In the genomic region with DNA sequence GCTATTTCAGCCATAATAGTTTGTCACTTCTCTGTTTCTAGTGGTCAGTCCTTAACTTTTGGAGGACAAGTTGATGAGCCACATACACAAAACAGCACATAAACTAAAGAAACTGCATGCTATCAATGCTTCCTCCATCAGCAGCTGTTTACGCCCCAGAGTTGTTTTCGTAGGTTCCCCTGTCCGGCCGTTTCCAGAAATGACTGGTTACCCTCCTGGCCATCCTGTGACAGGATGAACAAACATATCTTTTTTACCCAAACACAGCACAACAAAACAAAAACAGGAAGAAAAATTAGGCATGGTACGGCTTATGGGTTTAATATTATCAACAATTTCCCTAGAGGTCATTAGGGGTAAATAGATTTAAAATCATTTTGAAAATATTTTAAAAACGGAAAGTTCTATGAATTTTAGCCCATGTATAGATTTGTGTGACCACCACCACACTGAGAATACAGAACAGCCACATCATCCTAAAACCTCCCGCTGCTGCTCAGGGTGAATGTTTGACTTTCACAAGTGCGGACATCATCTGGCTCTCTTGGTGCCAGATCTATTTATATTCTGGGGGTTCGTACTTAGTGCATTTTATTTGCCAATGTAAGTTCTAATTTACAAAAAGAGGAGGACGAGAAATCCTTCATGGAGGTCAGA, we compare ENCODE assay signal across 10 cellular contexts.
DNase-seq lines count a peak whose midpoint lies in the region; ATAC-seq and TF ChIP-seq lines count a peak whose summit lies in the region.
"Had no signal": no experiment of that assay in that cellular context is flagged by ENCODE, and none has a peak within 500 bp of the region (broad histone marks: within the 10 kb centered on the region; RNA-seq: fewer than 3 reads in every experiment).

No MANE protein-coding gene starts in this region.

- TF ChIP-seq RAD21 in SK-N-SH (IDR thresholded peaks at IDR 0.05; ENCODE audit: low read length) = no peak

- intact Hi-C loops in esophagus muscularis mucosa (cut with DNase I) = loop anchor here (10.0 kb wide), 1 partner anchor 72 kb away; the partner anchor contains the start of gene HIPK2
- intact Hi-C loops in tibial artery (cut with DNase I; ENCODE audit: low total_unique reads) = no loop called here

- POLR2A ChIA-PET in SK-N-SH (lab: Yijun Ruan, JAX) = no interaction called here

- no peaks in the 10 kb centered on the region for H3K27me3 Mint-ChIP-seq in activated T-cell treated with anti-CD3 and anti-CD28 coated beads, Interleukin-2, amount 50 U/mL, for 72 hours (ENCODE audit: low read depth)
- H3K27me3 Mint-ChIP-seq: central memory CD8-positive, alpha-beta T cell had no signal

- no peak overlapping the region for H3K27ac Mint-ChIP-seq in activated T-cell treated with anti-CD3 and anti-CD28 coated beads, Interleukin-2, amount 50 U/mL, for 72 hours

- TF ChIP-seq CTCF in SK-N-SH (IDR thresholded peaks at IDR 0.05) = no peak
- TF ChIP-seq CTCF in esophagus muscularis mucosa (IDR thresholded peaks at IDR 0.05) = no peak
- TF ChIP-seq CTCF in tibial artery (IDR thresholded peaks at IDR 0.05) = no peak

- H3K9me3 Mint-ChIP-seq in activated T-cell treated with anti-CD3 and anti-CD28 coated beads, Interleukin-2, amount 50 U/mL, for 72 hours = no peaks in the 10 kb centered on the region
- H3K9me3 Mint-ChIP-seq: central memory CD8-positive, alpha-beta T cell had no signal

- H3K4me2 ChIP-seq in SK-N-SH = no peak overlapping the region
- H3K4me2 ChIP-seq: A549 had no signal

- H3K9ac ChIP-seq in SK-N-SH = no peak overlapping the region

- DNase-seq in SK-N-SH (no peak), esophagus muscularis mucosa (ENCODE audit: extremely low spot score) (no peak), tibial artery (peak in 1 of 2 donors; percentile 60), hippocampal formation (lab: John Stamatoyannopoulos, UW) (no peak), activated T-cell treated with anti-CD3 and anti-CD28 coated beads for 4 hours (no peak)
- DNase-seq in activated T-cell treated with anti-CD3 and anti-CD28 coated beads, Interleukin-2, amount 50 U/mL, for 72 hours = no peak

- H2AFZ ChIP-seq in SK-N-SH (ENCODE audit: low read depth) = no peak overlapping the region

- H3K4me3 ChIP-seq in SK-N-SH (ENCODE audit: low read depth in 2 of 2, low read length in 1 of 2) (no peak overlapping the region), esophagus muscularis mucosa (no peak overlapping the region), tibial artery (no peak overlapping the region)
- H3K4me3 ChIP-seq: A549 had no signal

- H3K27me3 ChIP-seq in SK-N-SH (ENCODE audit: insufficient read depth) (no peaks in the 10 kb centered on the region), esophagus muscularis mucosa (no peaks in the 10 kb centered on the region), tibial artery (no peaks in the 10 kb centered on the region)

- peaks cover 0 to 12% of the 10 kb centered on the region in 2 experiments; a peak in 1 of 4 replicates for H3K4me1 ChIP-seq in SK-N-SH (ENCODE audit: control insufficient read depth in 1 of 2, insufficient read depth in 2 of 2, low read depth in 1 of 2, low read length in 1 of 2)
- H3K4me1 ChIP-seq in esophagus muscularis mucosa = peaks cover 30 to 70% (median 40%) of the 10 kb centered on the region in 4 donors
- peaks cover 0 to 32% (median 11%) of the 10 kb centered on the region in 4 donors for H3K4me1 ChIP-seq in tibial artery

- no peak overlapping the region for H3K4me3 Mint-ChIP-seq in activated T-cell treated with anti-CD3 and anti-CD28 coated beads, Interleukin-2, amount 50 U/mL, for 72 hours
- H3K4me3 Mint-ChIP-seq: central memory CD8-positive, alpha-beta T cell had no signal

- H3F3A ChIP-seq in SK-N-SH (replicated peaks; ENCODE audit: insufficient read depth) = no peaks in the 10 kb centered on the region

- H3K27ac ChIP-seq in SK-N-SH (ENCODE audit: low read depth in 2 of 2, low read length in 1 of 2) (no peak overlapping the region; a peak in 1 of 4 replicates), esophagus muscularis mucosa (replicated peaks in 1 of 4) (peak overlapping the region in 3 of 4 donors; percentile 12 to 58 (median 56)), tibial artery (peak overlapping the region; percentile 29 to 47)

- CTCF ChIA-PET in SK-N-SH (lab: Yijun Ruan, JAX) = interaction anchor here (0.7 to 1.8 kb wide), 4 partner anchors 18 to 58 kb away, joined by 3 to 9 read pairs (median 3); no protein-coding TSS in a partner anchor

- H3K36me3 ChIP-seq in SK-N-SH (replicated peaks in 1 of 2; ENCODE audit: control insufficient read depth in 1 of 2, insufficient read depth in 2 of 2, low read length in 1 of 2) (peaks cover 10 to 25% of the 10 kb centered on the region in 2 experiments), esophagus muscularis mucosa (peaks cover 0 to 41% (median 17%) of the 10 kb centered on the region in 4 donors), tibial artery (peaks cover 7 to 55% (median 22%) of the 10 kb centered on the region in 3 donors)

- H3K79me2 ChIP-seq in SK-N-SH (ENCODE audit: insufficient read depth) = peaks cover 63% of the 10 kb centered on the region

- H3K9me2 ChIP-seq in SK-N-SH = no peaks in the 10 kb centered on the region

- H3K9me3 ChIP-seq in SK-N-SH (no peaks in the 10 kb centered on the region), esophagus muscularis mucosa (no peaks in the 10 kb centered on the region), tibial artery (no peaks in the 10 kb centered on the region)
- H3K9me3 ChIP-seq: A549 had no signal

- peaks cover 87% of the 10 kb centered on the region for H4K20me1 ChIP-seq in SK-N-SH (ENCODE audit: insufficient read depth)

- peaks cover 26% of the 10 kb centered on the region for H3K4me1 Mint-ChIP-seq in activated T-cell treated with anti-CD3 and anti-CD28 coated beads, Interleukin-2, amount 50 U/mL, for 72 hours (ENCODE audit: low read depth)

- no peaks in the 10 kb centered on the region for H3K36me3 Mint-ChIP-seq in activated T-cell treated with anti-CD3 and anti-CD28 coated beads, Interleukin-2, amount 50 U/mL, for 72 hours (ENCODE audit: insufficient read depth in 2 of 2)

- 87% methylated on average over 10 of the region's 10 CpGs for WGBS in SK-N-SH (ENCODE audit: low lambda C conversion rate)
- 63% methylated on average over 10 of the region's 10 CpGs for WGBS in esophagus muscularis mucosa

- ATAC-seq in SK-N-SH treated with all-trans-retinoic acid at 6 μM for 48 hours (no peak), HG03045 (IDR thresholded peaks at IDR 0.05; ENCODE audit: unreplicated experiment) (peak; percentile 75)
- no peak for ATAC-seq in activated T-cell treated with anti-CD3 and anti-CD28 coated beads, Interleukin-2, amount 50 U/mL, for 72 hours (replicated peaks in 1 of 2)

- TF ChIP-seq POLR2A in esophagus muscularis mucosa (IDR thresholded peaks at IDR 0.05; ENCODE audit: low read depth) = no peak

- no peak for TF ChIP-seq EP300 in SK-N-SH (IDR thresholded peaks at IDR 0.05; ENCODE audit: borderline replicate concordance in 1 of 2, low read depth in 1 of 2, low read length in 1 of 2)
- no peak for TF ChIP-seq EP300 in esophagus muscularis mucosa (IDR thresholded peaks at IDR 0.05)

TF ChIP-seq in SK-N-SH treated with all-trans-retinoic acid at 6 μM for 48 hours, 23 proteins besides CTCF, POLR2A, EP300 and RAD21:
- TF ChIP-seq, protein P1, sequence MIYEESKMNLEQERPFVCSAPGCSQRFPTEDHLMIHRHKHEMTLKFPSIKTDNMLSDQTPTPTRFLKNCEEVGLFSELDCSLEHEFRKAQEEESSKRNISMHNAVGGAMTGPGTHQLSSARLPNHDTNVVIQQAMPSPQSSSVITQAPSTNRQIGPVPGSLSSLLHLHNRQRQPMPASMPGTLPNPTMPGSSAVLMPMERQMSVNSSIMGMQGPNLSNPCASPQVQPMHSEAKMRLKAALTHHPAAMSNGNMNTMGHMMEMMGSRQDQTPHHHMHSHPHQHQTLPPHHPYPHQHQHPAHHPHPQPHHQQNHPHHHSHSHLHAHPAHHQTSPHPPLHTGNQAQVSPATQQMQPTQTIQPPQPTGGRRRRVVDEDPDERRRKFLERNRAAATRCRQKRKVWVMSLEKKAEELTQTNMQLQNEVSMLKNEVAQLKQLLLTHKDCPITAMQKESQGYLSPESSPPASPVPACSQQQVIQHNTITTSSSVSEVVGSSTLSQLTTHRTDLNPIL (CRISPR knock-in tag; IDR thresholded peaks at IDR 0.05; ENCODE audit: low read depth) = no peak
- TF ChIP-seq ZNF70 (CRISPR knock-in tag; IDR thresholded peaks at IDR 0.05) = peak; percentile 26; the same call in 1 of the 2 replicates

TF ChIP-seq in SK-N-SH, 30 proteins besides CTCF, POLR2A, EP300 and RAD21 (continues in another document):
- TF ChIP-seq, protein P2, sequence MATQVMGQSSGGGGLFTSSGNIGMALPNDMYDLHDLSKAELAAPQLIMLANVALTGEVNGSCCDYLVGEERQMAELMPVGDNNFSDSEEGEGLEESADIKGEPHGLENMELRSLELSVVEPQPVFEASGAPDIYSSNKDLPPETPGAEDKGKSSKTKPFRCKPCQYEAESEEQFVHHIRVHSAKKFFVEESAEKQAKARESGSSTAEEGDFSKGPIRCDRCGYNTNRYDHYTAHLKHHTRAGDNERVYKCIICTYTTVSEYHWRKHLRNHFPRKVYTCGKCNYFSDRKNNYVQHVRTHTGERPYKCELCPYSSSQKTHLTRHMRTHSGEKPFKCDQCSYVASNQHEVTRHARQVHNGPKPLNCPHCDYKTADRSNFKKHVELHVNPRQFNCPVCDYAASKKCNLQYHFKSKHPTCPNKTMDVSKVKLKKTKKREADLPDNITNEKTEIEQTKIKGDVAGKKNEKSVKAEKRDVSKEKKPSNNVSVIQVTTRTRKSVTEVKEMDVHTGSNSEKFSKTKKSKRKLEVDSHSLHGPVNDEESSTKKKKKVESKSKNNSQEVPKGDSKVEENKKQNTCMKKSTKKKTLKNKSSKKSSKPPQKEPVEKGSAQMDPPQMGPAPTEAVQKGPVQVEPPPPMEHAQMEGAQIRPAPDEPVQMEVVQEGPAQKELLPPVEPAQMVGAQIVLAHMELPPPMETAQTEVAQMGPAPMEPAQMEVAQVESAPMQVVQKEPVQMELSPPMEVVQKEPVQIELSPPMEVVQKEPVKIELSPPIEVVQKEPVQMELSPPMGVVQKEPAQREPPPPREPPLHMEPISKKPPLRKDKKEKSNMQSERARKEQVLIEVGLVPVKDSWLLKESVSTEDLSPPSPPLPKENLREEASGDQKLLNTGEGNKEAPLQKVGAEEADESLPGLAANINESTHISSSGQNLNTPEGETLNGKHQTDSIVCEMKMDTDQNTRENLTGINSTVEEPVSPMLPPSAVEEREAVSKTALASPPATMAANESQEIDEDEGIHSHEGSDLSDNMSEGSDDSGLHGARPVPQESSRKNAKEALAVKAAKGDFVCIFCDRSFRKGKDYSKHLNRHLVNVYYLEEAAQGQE (IDR thresholded peaks at IDR 0.05; ENCODE audit: low read depth, low read length) = no peak
- TF ChIP-seq EZH2phosphoT487 (IDR thresholded peaks at IDR 0.05; ENCODE audit: borderline replicate concordance, low read depth) (no peak), ELF1 (IDR thresholded peaks at IDR 0.05) (no peak)
- TF ChIP-seq, protein P3, sequence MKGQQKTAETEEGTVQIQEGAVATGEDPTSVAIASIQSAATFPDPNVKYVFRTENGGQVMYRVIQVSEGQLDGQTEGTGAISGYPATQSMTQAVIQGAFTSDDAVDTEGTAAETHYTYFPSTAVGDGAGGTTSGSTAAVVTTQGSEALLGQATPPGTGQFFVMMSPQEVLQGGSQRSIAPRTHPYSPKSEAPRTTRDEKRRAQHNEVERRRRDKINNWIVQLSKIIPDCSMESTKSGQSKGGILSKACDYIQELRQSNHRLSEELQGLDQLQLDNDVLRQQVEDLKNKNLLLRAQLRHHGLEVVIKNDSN (IDR thresholded peaks at IDR 0.05; ENCODE audit: borderline replicate concordance, low read depth) = no peak

Comparison
In these comparisons a context has a peak if more than half of its experiments do, and no peak if none do; other contexts are left out.
1. H3K27ac ChIP-seq: peak in esophagus muscularis mucosa (3 of 4) and tibial artery (2 of 2); none in SK-N-SH (0 of 2).